Comparison of ENCODE assay signal across 16 cellular contexts in genomic region chr2:207256026-207256425, GRCh38.
DNase-seq lines count a peak whose midpoint lies in the region; ATAC-seq, FAIRE-seq and TF ChIP-seq lines count a peak whose summit lies in the region.
"Had no signal": no experiment of that assay in that cellular context is flagged by ENCODE, and none has a peak within 500 bp of the region (broad histone marks: within the 10 kb centered on the region; RNA-seq: fewer than 3 reads in every experiment).

No MANE protein-coding gene starts in this region.

- H3K27me3 ChIP-seq in K562 (ENCODE audit: control insufficient read depth in 2 of 2, insufficient read depth in 2 of 2, low read length in 2 of 2) (peaks cover 0 to under 1% of the 10 kb centered on the region in 2 experiments; a peak in 1 of 5 replicates), tibial artery (no peaks in the 10 kb centered on the region)

- no peaks in the 10 kb centered on the region for H3K36me3 ChIP-seq in K562 (ENCODE audit: control insufficient read depth, insufficient read depth, low read length)
- H3K36me3 ChIP-seq in tibial artery, result no peaks in the 10 kb centered on the region

- no peaks in the 10 kb centered on the region for H3K9me1 ChIP-seq in K562 (ENCODE audit: control insufficient read depth, insufficient read depth, low read length)

- intact Hi-C loops in K562 (cut with micrococcal nuclease) (no loop called here), tibial artery (cut with DNase I; ENCODE audit: low total_unique reads) (no loop called here)

- no peaks in the 10 kb centered on the region for H3K9me3 ChIP-seq in K562 (replicated peaks; ENCODE audit: control insufficient read depth, insufficient read depth, low read depth, low read length)
- no peaks in the 10 kb centered on the region for H3K9me3 ChIP-seq in tibial artery

- H3K79me2 ChIP-seq in K562 (ENCODE audit: control insufficient read depth, insufficient read depth, low read length), result no peaks in the 10 kb centered on the region

- no peaks in the 10 kb centered on the region for H4K20me1 ChIP-seq in K562 (replicated peaks; ENCODE audit: control insufficient read depth, insufficient read depth, low read length)

- WGBS in K562 (ENCODE audit: insufficient coverage, low coverage, missing lambda C conversion rate), result 55% methylated on average over 7 of the region's 7 CpGs

- no peak for TF ChIP-seq POLR2A in K562 (conservative IDR thresholded peaks at IDR 0.05)

- no TSS peak for BruUV-seq in K562 (replicated peaks; lab: Mats Ljungman, UMichigan)

- no peak overlapping the region for H3K4me2 ChIP-seq in K562 (ENCODE audit: insufficient read depth, low read length)

- H3K27ac ChIP-seq in K562 (ENCODE audit: extremely low read depth, low read depth, low read length) (no peak overlapping the region), substantia nigra (ENCODE audit: low read depth, low read length, poor library complexity, severe bottlenecking) (peak overlapping the region; percentile 19), tibial artery (no peak overlapping the region)

- H3K9ac ChIP-seq in K562 (ENCODE audit: insufficient read depth in 1 of 2, low read depth in 2 of 2, low read length in 2 of 2), result no peak overlapping the region

- no peak for TF ChIP-seq RAD21 in K562 (CRISPR knock-in tag; conservative IDR thresholded peaks at IDR 0.05 in 1 of 2, IDR thresholded peaks at IDR 0.05 in 1 of 2)

- no peak overlapping the region; the same call in 1 of the 2 replicates for H2AFZ ChIP-seq in K562 (ENCODE audit: low read depth, low read length)

- DNase-seq in NCI-H2227 (lab: John Stamatoyannopoulos, UW; ENCODE audit: unreplicated experiment) (peak; percentile 16), NCI-H2227 treated with DMSO at 0.1 percent for 48 hours (lab: John Stamatoyannopoulos, UW) (no peak), K562 (ENCODE audit: extremely low read depth in 1 of 4, low spot score in 3 of 4) (no peak), midbrain (lab: John Stamatoyannopoulos, UW) (peak; percentile 33), substantia nigra (lab: John Stamatoyannopoulos, UW) (peak in 9 of 49 donors; percentile 7 to 62 (median 21)), tibial artery (no peak), SHP77 treated with DMSO at 0.1 percent for 48 hours (lab: John Stamatoyannopoulos, UW) (no peak)
- DNase-seq: activated gamma-delta T cell; CD8-positive, alpha-beta memory T cell; NCI-H1048; NCI-H2171 treated with DMSO at 0.1 percent for 48 hours; small intestine; T-helper 17 cell had no signal

- TF ChIP-seq CTCF in K562 (IDR thresholded peaks at IDR 0.05 in 2 of 3, conservative IDR thresholded peaks at IDR 0.05 in 1 of 3; ENCODE audit: insufficient read depth in 2 of 3, low read depth in 1 of 3, low read length in 3 of 3) (no peak), tibial artery (IDR thresholded peaks at IDR 0.05) (no peak)

- ATAC-seq in K562, result no peak
- no peak for ATAC-seq in GM21528 (IDR thresholded peaks at IDR 0.05; ENCODE audit: low FRiP score, unreplicated experiment)
- ATAC-seq: T-helper 17 cell, WTC11 had no signal

- POLR2A ChIA-PET in K562 (lab: Yijun Ruan, JAX), result interaction anchor here (0.6 kb wide), 1 partner anchor 459 kb away, joined by 3 read pairs; no protein-coding TSS in a partner anchor

- H3K4me1 ChIP-seq in K562 (replicated peaks in 1 of 2; ENCODE audit: control insufficient read depth in 2 of 2, insufficient read depth in 2 of 2, low read length in 2 of 2), result peaks cover 10 to 43% of the 10 kb centered on the region in 2 experiments; a peak in 4 of 5 replicates
- peaks cover 5 to 59% (median 26%) of the 10 kb centered on the region in 4 donors for H3K4me1 ChIP-seq in tibial artery

- in situ Hi-C loops in K562 (cut with MboI), result no loop called here

- no peak for FAIRE-seq in K562 (lab: Jason Lieb, UNC)
- FAIRE-seq: colon, small intestine had no signal

- H3K4me3 ChIP-seq in K562, result no peak overlapping the region
- no peak overlapping the region for H3K4me3 ChIP-seq in tibial artery

- TF ChIP-seq EP300 in K562 (IDR thresholded peaks at IDR 0.05; ENCODE audit: low read length), result no peak

- CTCF ChIA-PET in K562 (lab: Yijun Ruan, JAX; ENCODE audit: low intra/inter-chr PET ratio), result no interaction called here

TF ChIP-seq in K562, 482 proteins besides CTCF, POLR2A, EP300 and RAD21:
- TF ChIP-seq ZNF282 (CRISPR knock-in tag; IDR thresholded peaks at IDR 0.05), result no peak
- TF ChIP-seq SIX5 (IDR thresholded peaks at IDR 0.05; ENCODE audit: borderline replicate concordance in 1 of 2, insufficient read depth in 1 of 2, low read depth in 1 of 2, low read length in 2 of 2), result no peak
- TF ChIP-seq MLLT1 (IDR thresholded peaks at IDR 0.05), result no peak
- TF ChIP-seq, protein P1, sequence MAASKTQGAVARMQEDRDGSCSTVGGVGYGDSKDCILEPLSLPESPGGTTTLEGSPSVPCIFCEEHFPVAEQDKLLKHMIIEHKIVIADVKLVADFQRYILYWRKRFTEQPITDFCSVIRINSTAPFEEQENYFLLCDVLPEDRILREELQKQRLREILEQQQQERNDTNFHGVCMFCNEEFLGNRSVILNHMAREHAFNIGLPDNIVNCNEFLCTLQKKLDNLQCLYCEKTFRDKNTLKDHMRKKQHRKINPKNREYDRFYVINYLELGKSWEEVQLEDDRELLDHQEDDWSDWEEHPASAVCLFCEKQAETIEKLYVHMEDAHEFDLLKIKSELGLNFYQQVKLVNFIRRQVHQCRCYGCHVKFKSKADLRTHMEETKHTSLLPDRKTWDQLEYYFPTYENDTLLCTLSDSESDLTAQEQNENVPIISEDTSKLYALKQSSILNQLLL (CRISPR knock-in tag; IDR thresholded peaks at IDR 0.05; ENCODE audit: borderline replicate concordance), result no peak
- 0 out of 2 replicates have a peak, but pooled peaks have one; percentile 31 for TF ChIP-seq NFIC (IDR thresholded peaks at IDR 0.05)
TF ChIP-seq in K562: peak in this region for 1.

Comparison
In these comparisons a context has a peak if more than half of its experiments do, and no peak if none do; other contexts are left out.
1. DNase-seq: peak in NCI-H2227 (single experiment) and midbrain (single experiment); none in NCI-H2227 treated with DMSO at 0.1 percent for 48 hours (single experiment), K562 (0 of 4), tibial artery (0 of 2) and SHP77 treated with DMSO at 0.1 percent for 48 hours (single experiment).